8 cellular contexts compared by ENCODE assay signal in genomic region chr3:167380004-167380689, GRCh38. TPM values are rescaled to one million over a fixed set of nuclear protein-coding genes. Genes with fewer than 3 reads are reported as not detected.
DNase-seq lines count a peak whose midpoint lies in the region; ATAC-seq and TF ChIP-seq lines count a peak whose summit lies in the region.

Gene ZBBX, minus strand, starts transcription at chr3:167380297. Its CDS starts 7,396 bp downstream, at chr3:167372901.

- peak; percentile 100 for ATAC-seq in GM19043 (IDR thresholded peaks at IDR 0.05; ENCODE audit: low read depth, unreplicated experiment)
- peak; percentile 100 for ATAC-seq in HG03378 (IDR thresholded peaks at IDR 0.05; ENCODE audit: unreplicated experiment)
- peak; percentile 100 for ATAC-seq in left colon

- DNase-seq in AG09309 (ENCODE audit: low read depth) (peak; percentile 8), NCI-H446 treated with DMSO at 0.1 percent for 48 hours (lab: John Stamatoyannopoulos, UW) (peak; percentile 75), choroid plexus epithelial cell (ENCODE audit: low read depth) (peak; percentile 85), left colon (peak; percentile 63 to 87)
- DNase-seq in activated CD4-positive, alpha-beta T cell treated with anti-CD3 and anti-CD28 coated beads for 1 hour, result peak; percentile 65
- peak; percentile 82 for DNase-seq in stimulated activated CD4-positive, alpha-beta T cell treated with anti-CD3 and anti-CD28 coated beads, Interleukin-1b, Interleukin-23, amount 100 ng/mL, for 48 hours

- intact Hi-C loops in left colon (cut with DNase I, micrococcal nuclease), result loop anchor here in 1 of 2 donors (5.0 kb wide), 1 partner anchor 502 kb away; no protein-coding TSS in a partner anchor

- TF ChIP-seq CTCF in AG09309 (IDR thresholded peaks at IDR 0.05; ENCODE audit: control insufficient read depth, insufficient read depth, low read depth, low read length, missing control alignments) (peak; percentile 87), choroid plexus epithelial cell (conservative IDR thresholded peaks at IDR 0.05; ENCODE audit: low read depth, low read length) (peak; percentile 99)

- H3K4me3 ChIP-seq in AG09309 (ENCODE audit: control insufficient read depth, low read depth, low read length) (peak within 1 kb of the TSS; percentile 58), choroid plexus epithelial cell (ENCODE audit: low read depth, low read length) (peak within 1 kb of the TSS; percentile 63)

RNA-seq across cellular contexts. Expression of gene ZBBX, which starts in this region (rescaled TPM):
- not detected for total RNA-seq in left colon

Comparison
In these comparisons a context has a peak if more than half of its experiments do, and no peak if none do; other contexts are left out.
1. Peak in every context shown above with its lines: DNase-seq, ATAC-seq and H3K4me3 ChIP-seq.
2. Peak in DNase-seq and ATAC-seq in left colon; RNA of the gene not detected or under 1 TPM.
3. DNase-seq: peak in every context shown above with its lines; median percentile 85 in choroid plexus epithelial cell; 82 in stimulated activated CD4-positive, alpha-beta T cell treated with anti-CD3 and anti-CD28 coated beads, Interleukin-1b, Interleukin-23, amount 100 ng/mL, for 48 hours; 75 in NCI-H446 treated with DMSO at 0.1 percent for 48 hours; 75 in left colon; 65 in activated CD4-positive, alpha-beta T cell treated with anti-CD3 and anti-CD28 coated beads for 1 hour; 8 in AG09309.